ENCODE assay signal across 23 cellular contexts in genomic region chr2:168781191-168781818, GRCh38. TPM values are rescaled to one million over a fixed set of nuclear protein-coding genes. Genes with fewer than 3 reads are reported as not detected.
"Had no signal": no experiment of that assay in that cellular context is flagged by ENCODE, and none has a peak within 500 bp of the region (broad histone marks: within the 10 kb centered on the region; RNA-seq: fewer than 3 reads in every experiment).

No MANE protein-coding gene starts in this region.

- H3K27me3 ChIP-seq: gastrocnemius medialis, left lung, suprapubic skin had no signal

- DNase-seq: activated CD8-positive, alpha-beta memory T cell treated with anti-CD3 and anti-CD28 coated beads for 24 hours; activated CD8-positive, alpha-beta memory T cell treated with anti-CD3 and anti-CD28 coated beads, Interleukin-2, amount 50 U/mL, for 48 hours; activated effector memory CD4-positive, alpha-beta T cell treated with anti-CD3 and anti-CD28 coated beads, Interleukin-2, amount 50 U/mL, for 16 hours; activated T-cell treated with anti-CD3 and anti-CD28 coated beads, Interleukin-2, amount 50 U/mL, for 72 hours; amniotic stem cell; central memory CD4-positive, alpha-beta T cell; endodermal cell; gastrocnemius medialis; head of caudate nucleus; kidney; left lung; nephron progenitor cell; occipital lobe; stimulated activated CD4-positive, alpha-beta T cell treated with anti-CD3 and anti-CD28 coated beads, Interleukin-12 subunit alpha, Interleukin-12 subunit beta, amount 100 ng/mL, for 4 hours; stimulated activated CD4-positive, alpha-beta T cell treated with anti-CD3 and anti-CD28 coated beads, Interleukin-1b, Interleukin-23, amount 100 ng/mL, for 48 hours; stimulated activated naive CD8-positive, alpha-beta T cell treated with anti-CD3 and anti-CD28 coated beads, Interleukin-15, Interleukin-2, amounts not matched to agents 100 U/mL and 50 U/mL, for 24 hours; trophoblast cell had no signal

- H3K4me3 Mint-ChIP-seq: activated naive CD4-positive, alpha-beta T cell treated with anti-CD3 and anti-CD28 coated beads, Interleukin-2, amount 50 U/mL, for 24 hours; activated T-cell treated with anti-CD3 and anti-CD28 coated beads, Interleukin-2, amount 50 U/mL, for 72 hours; brain; endodermal cell; nephron progenitor cell; T-helper 2 cell treated with Interferon-gamma antibody and Interleukin-4, amounts not matched to agents 5 μg/mL and 100 μg/mL, for 36 hours had no signal

- H3K4me1 Mint-ChIP-seq: activated naive CD4-positive, alpha-beta T cell treated with anti-CD3 and anti-CD28 coated beads, Interleukin-2, amount 50 U/mL, for 24 hours had no signal

- H3K36me3 Mint-ChIP-seq: activated naive CD4-positive, alpha-beta T cell treated with anti-CD3 and anti-CD28 coated beads, Interleukin-2, amount 50 U/mL, for 24 hours had no signal

- H3K4me3 ChIP-seq: gastrocnemius medialis, left lung, suprapubic skin had no signal

- ATAC-seq: activated CD4-positive, CD25-positive, alpha-beta regulatory T cell treated with anti-CD3 and anti-CD28 coated beads, Interleukin-2, amount 50 U/mL, for 24 hours; gastrocnemius medialis; left lung; stimulated activated naive CD8-positive, alpha-beta T cell treated with anti-CD3 and anti-CD28 coated beads, Interleukin-15, Interleukin-2, amounts not matched to agents 100 U/mL and 50 U/mL, for 24 hours had no signal

- H3K36me3 ChIP-seq: gastrocnemius medialis, left lung, suprapubic skin had no signal

- H3K27ac Mint-ChIP-seq: activated naive CD4-positive, alpha-beta T cell treated with anti-CD3 and anti-CD28 coated beads, Interleukin-2, amount 50 U/mL, for 24 hours; activated T-cell treated with anti-CD3 and anti-CD28 coated beads, Interleukin-2, amount 50 U/mL, for 72 hours; brain; endodermal cell; nephron progenitor cell; T-helper 2 cell treated with Interferon-gamma antibody and Interleukin-4, amounts not matched to agents 5 μg/mL and 100 μg/mL, for 36 hours had no signal

- H3K9me3 Mint-ChIP-seq: activated naive CD4-positive, alpha-beta T cell treated with anti-CD3 and anti-CD28 coated beads, Interleukin-2, amount 50 U/mL, for 24 hours; activated T-cell treated with anti-CD3 and anti-CD28 coated beads, Interleukin-2, amount 50 U/mL, for 72 hours; endodermal cell; T-helper 2 cell treated with Interferon-gamma antibody and Interleukin-4, amounts not matched to agents 5 μg/mL and 100 μg/mL, for 36 hours had no signal

- H3K9me3 ChIP-seq: gastrocnemius medialis, left lung, suprapubic skin had no signal

- H3K27ac ChIP-seq: gastrocnemius medialis, left lung, suprapubic skin had no signal

- H3K27me3 Mint-ChIP-seq: activated naive CD4-positive, alpha-beta T cell treated with anti-CD3 and anti-CD28 coated beads, Interleukin-2, amount 50 U/mL, for 24 hours; brain had no signal

- H3K4me1 ChIP-seq: gastrocnemius medialis, left lung had no signal

RNA-seq across cellular contexts. Expression of gene NOSTRIN, which starts 21.1 kb away (rescaled TPM):
- total RNA-seq: activated T-cell treated with anti-CD3 and anti-CD28 coated beads, Interleukin-2, amount 50 U/mL, for 72 hours; myocyte had no signal
